20 cellular contexts compared by ENCODE assay signal in genomic region chr1:14738235-14738634, GRCh38.
A peak's percentile ranks its signal among the peaks of the same experiment; 100 is the strongest.
DNase-seq lines count a peak whose midpoint lies in the region; ATAC-seq, FAIRE-seq and TF ChIP-seq lines count a peak whose summit lies in the region.
"Had no signal": no experiment of that assay in that cellular context is flagged by ENCODE, and none has a peak within 500 bp of the region (broad histone marks: within the 10 kb centered on the region; RNA-seq: fewer than 3 reads in every experiment).

No MANE protein-coding gene starts in this region.

- in situ Hi-C loops in gastrocnemius medialis (cut with MboI; ENCODE audit: low sequenced_read_pairs in 4 of 4), result no loop called here

- H3K14ac ChIP-seq in H1 (ENCODE audit: insufficient read length), result no peak overlapping the region

- H3K23me2 ChIP-seq in H1 (ENCODE audit: low read depth, low read length), result no peaks in the 10 kb centered on the region; the same call in 1 of the 2 replicates

- no peak for TF ChIP-seq EP300 in H1 (IDR thresholded peaks at IDR 0.05; ENCODE audit: borderline replicate concordance in 1 of 2, low read depth in 2 of 2, low read length in 2 of 2)

- no peaks in the 10 kb centered on the region for H3K79me2 ChIP-seq in H1 (ENCODE audit: control insufficient read depth in 1 of 2, insufficient read depth in 2 of 2, low read length in 2 of 2)

- H4K20me1 ChIP-seq in BLaER1 treated with 17β-estradiol and CSF1 and Interleukin-3, amounts not matched to agents 10 nM and 100 nM, result no peaks in the 10 kb centered on the region
- H4K20me1 ChIP-seq in H1 (replicated peaks in 1 of 2; ENCODE audit: control insufficient read depth in 1 of 2, insufficient read depth in 2 of 2, low read length in 2 of 2), result peaks cover 0 to 3% of the 10 kb centered on the region in 2 experiments

- H3K36me3 ChIP-seq in BLaER1 treated with 17β-estradiol and CSF1 and Interleukin-3, amounts not matched to agents 10 nM and 100 nM, result no peaks in the 10 kb centered on the region
- no peaks in the 10 kb centered on the region for H3K36me3 ChIP-seq in H1 (ENCODE audit: control insufficient read depth in 2 of 4, insufficient read depth in 4 of 4, low read length in 3 of 4)
- no peaks in the 10 kb centered on the region for H3K36me3 ChIP-seq in gastrocnemius medialis
- no peaks in the 10 kb centered on the region for H3K36me3 ChIP-seq in upper lobe of right lung
- H3K36me3 ChIP-seq: breast epithelium, HAP-1 had no signal

- no peak overlapping the region for H4K5ac ChIP-seq in H1 (ENCODE audit: insufficient read length, low read depth, low read length)

- no peaks in the 10 kb centered on the region for H3K9me3 ChIP-seq in BLaER1 treated with 17β-estradiol and CSF1 and Interleukin-3, amounts not matched to agents 10 nM and 100 nM (replicated peaks in 1 of 11)
- H3K9me3 ChIP-seq in H1 (ENCODE audit: insufficient read depth in 2 of 2, low read depth in 1 of 2, low read length in 1 of 2) (no peaks in the 10 kb centered on the region), gastrocnemius medialis (no peaks in the 10 kb centered on the region), upper lobe of right lung (no peaks in the 10 kb centered on the region)
- H3K9me3 ChIP-seq: breast epithelium, HAP-1, mucosa of descending colon had no signal

- TF ChIP-seq POLR2A in H1 (IDR thresholded peaks at IDR 0.05; ENCODE audit: control extremely low read depth in 1 of 2, low read depth in 2 of 2, low read length in 2 of 2) (no peak), gastrocnemius medialis (IDR thresholded peaks at IDR 0.05) (no peak)

- no peak overlapping the region for H4K8ac ChIP-seq in H1 (ENCODE audit: extremely low read depth, insufficient read depth, low read length)

- no peak overlapping the region for H2AK5ac ChIP-seq in H1 (ENCODE audit: low read depth, low read length)

- no peak overlapping the region for H3K9ac ChIP-seq in BLaER1 treated with 17β-estradiol and CSF1 and Interleukin-3, amounts not matched to agents 10 nM and 100 nM
- H3K9ac ChIP-seq in H1 (replicated peaks in 1 of 4; ENCODE audit: extremely low read depth in 1 of 4, low read depth in 3 of 4, low read length in 3 of 4), result no peak overlapping the region

- no peak overlapping the region for H2BK120ac ChIP-seq in H1 (replicated peaks; ENCODE audit: low read depth, low read length)

- H3K18ac ChIP-seq in H1 (ENCODE audit: extremely low read depth, low read length), result no peak overlapping the region

- no peaks in the 10 kb centered on the region; the same call in 1 of the 2 replicates for H3K79me1 ChIP-seq in H1 (ENCODE audit: low read depth, low read length)

- 93% methylated on average over 6 of the region's 6 CpGs; no CpG with 5 or more reads in 1 of the 2 experiments for WGBS in H1 (ENCODE audit: extremely low coverage in 1 of 2, insufficient coverage in 1 of 2, insufficient read length in 1 of 2, insufficient replicate concordance in 2 of 2, low coverage in 1 of 2, low lambda C conversion rate in 2 of 2, missing lambda C conversion rate in 1 of 2), 2 experiments

- DNase-seq in NCI-H1417 treated with DMSO at 0.1 percent for 48 hours (lab: John Stamatoyannopoulos, UW), result peak; percentile 31
- peak; percentile 95 for DNase-seq in NCI-H748 (lab: John Stamatoyannopoulos, UW; ENCODE audit: unreplicated experiment)
- no peak for DNase-seq in H1 (ENCODE audit: low read depth in 1 of 2, low spot score in 2 of 2)
- DNase-seq in gastrocnemius medialis, result no peak
- DNase-seq in frontal cortex (ENCODE audit: low spot score in 2 of 2), result no peak
- DNase-seq in upper lobe of right lung, result no peak
- DNase-seq in cortex of kidney (lab: John Stamatoyannopoulos, UW), result no peak
- DNase-seq: activated CD8-positive, alpha-beta memory T cell treated with anti-CD3 and anti-CD28 coated beads, Interleukin-2, amount 50 U/mL, for 4 hours; activated naive CD4-positive, alpha-beta T cell treated with Interleukin-2 at 50 U/mL for 16 hours; CD4-positive, alpha-beta T cell; GF-D8; hippocampal formation; mucosa of descending colon; SIG-M5; trophoblast cell had no signal

- CTCF ChIA-PET in H1 (lab: Charles Lee; ENCODE audit: partially characterized antibody), result interaction anchor here (1.0 to 2.2 kb wide), 6 partner anchors 13 to 309 kb away, joined by 3 to 11 read pairs (median 4); no protein-coding TSS in a partner anchor

- H3K4ac ChIP-seq in H1 (replicated peaks; ENCODE audit: insufficient read length, low read depth, low read length), result no peak overlapping the region

- ATAC-seq in gastrocnemius medialis (no peak), upper lobe of right lung (no peak)
- ATAC-seq: mucosa of descending colon; stimulated activated memory B cell treated with anti-CD40 and anti-IgM and Interleukin-4, amounts not matched to agents 10 μg/mL and 1 μg/mL and 100 μg/mL, for 72 hours had no signal

- H3K56ac ChIP-seq in H1 (replicated peaks; ENCODE audit: insufficient read length, low read depth, low read length), result no peak overlapping the region

- no peak overlapping the region for H2BK15ac ChIP-seq in H1 (ENCODE audit: low read length)

- intact Hi-C loops in gastrocnemius medialis (cut with DNase I; ENCODE audit: low total_unique reads), result loop anchor here (10.0 kb wide), 1 partner anchor 633 kb away; no protein-coding TSS in a partner anchor
- intact Hi-C loops in upper lobe of right lung (cut with DNase I), result no loop called here

- no peak overlapping the region for H4K91ac ChIP-seq in H1 (replicated peaks; ENCODE audit: insufficient read length, low read length)

- no peak overlapping the region for H2BK12ac ChIP-seq in H1 (ENCODE audit: low read depth, low read length)

- TF ChIP-seq CTCF in H1 (IDR thresholded peaks at IDR 0.05; ENCODE audit: control extremely low read depth in 1 of 3, insufficient read depth in 1 of 3, low read depth in 1 of 3, low read length in 3 of 3) (no peak), gastrocnemius medialis (IDR thresholded peaks at IDR 0.05 in 4 of 5, conservative IDR thresholded peaks at IDR 0.05 in 1 of 5) (no peak), upper lobe of right lung (IDR thresholded peaks at IDR 0.05) (no peak)

- H3K27me3 ChIP-seq in BLaER1 treated with 17β-estradiol and CSF1 and Interleukin-3, amounts not matched to agents 10 nM and 100 nM, result peaks cover 0 to 42% (median 0%) of the 10 kb centered on the region in 11 experiments; a peak in 5 of 22 replicates
- H3K27me3 ChIP-seq in H1 (replicated peaks in 1 of 4; ENCODE audit: control insufficient read depth in 3 of 4, extremely low read depth in 1 of 4, insufficient read depth in 3 of 4, low read length in 3 of 4) (peaks cover 0 to 19% (median 13%) of the 10 kb centered on the region in 4 experiments; a peak in 6 of 7 replicates), gastrocnemius medialis (peaks cover 0 to 11% (median 5%) of the 10 kb centered on the region in 3 donors), upper lobe of right lung (peaks cover 8% of the 10 kb centered on the region)
- H3K27me3 ChIP-seq: breast epithelium had no signal

- no peak for FAIRE-seq in H1 (lab: Jason Lieb, UNC)
- no peak for FAIRE-seq in frontal cortex (lab: Jason Lieb, UNC)

- peak overlapping the region in 8 of 11 experiments; percentile 50 to 82 (median 72); a peak in 16 of 22 replicates for H3K4me2 ChIP-seq in BLaER1 treated with 17β-estradiol and CSF1 and Interleukin-3, amounts not matched to agents 10 nM and 100 nM
- H3K4me2 ChIP-seq in H1 (ENCODE audit: insufficient read depth in 1 of 2, low read depth in 2 of 2, low read length in 2 of 2), result no peak overlapping the region

- TF ChIP-seq RAD21 in H1 (IDR thresholded peaks at IDR 0.05 in 1 of 2, conservative IDR thresholded peaks at IDR 0.05 in 1 of 2; ENCODE audit: low read depth in 2 of 2, low read length in 2 of 2), result no peak

- no peak overlapping the region for H3K27ac ChIP-seq in BLaER1 treated with 17β-estradiol and CSF1 and Interleukin-3, amounts not matched to agents 10 nM and 100 nM
- no peak overlapping the region for H3K27ac ChIP-seq in H1 (ENCODE audit: low read depth, low read length)
- H3K27ac ChIP-seq in gastrocnemius medialis, result no peak overlapping the region
- no peak overlapping the region for H3K27ac ChIP-seq in upper lobe of right lung
- H3K27ac ChIP-seq: breast epithelium had no signal

- H2AFZ ChIP-seq in H1 (ENCODE audit: low read length), result no peak overlapping the region

- H3K23ac ChIP-seq in H1 (ENCODE audit: insufficient read length), result no peak overlapping the region

- POLR2A ChIA-PET in H1 (lab: Charles Lee; ENCODE audit: partially characterized antibody), result no interaction called here

- H3K4me1 ChIP-seq in BLaER1 treated with 17β-estradiol and CSF1 and Interleukin-3, amounts not matched to agents 10 nM and 100 nM, result peaks cover 31 to 93% (median 84%) of the 10 kb centered on the region in 10 experiments
- peaks cover 21 to 35% (median 27%) of the 10 kb centered on the region in 4 experiments for H3K4me1 ChIP-seq in H1 (replicated peaks in 1 of 4; ENCODE audit: control insufficient read depth in 3 of 4, insufficient read depth in 4 of 4, low read length in 3 of 4)
- H3K4me1 ChIP-seq in gastrocnemius medialis, result no peaks in the 10 kb centered on the region
- peaks cover 10% of the 10 kb centered on the region for H3K4me1 ChIP-seq in upper lobe of right lung
- H3K4me1 ChIP-seq: breast epithelium had no signal

- no peak overlapping the region for H3K4me3 ChIP-seq in BLaER1 treated with 17β-estradiol and CSF1 and Interleukin-3, amounts not matched to agents 10 nM and 100 nM
- no peak overlapping the region for H3K4me3 ChIP-seq in H1 (ENCODE audit: extremely low read depth in 1 of 4, insufficient read depth in 2 of 4, low read depth in 3 of 4, low read length in 4 of 4)
- no peak overlapping the region for H3K4me3 ChIP-seq in gastrocnemius medialis
- no peak overlapping the region for H3K4me3 ChIP-seq in upper lobe of right lung
- H3K4me3 ChIP-seq: breast epithelium, HAP-1, mucosa of descending colon, skin epidermis had no signal

- 0 out of 2 replicates have a peak overlapping the region, but pooled peaks have one; percentile 78 for H2BK20ac ChIP-seq in H1 (ENCODE audit: low read length)

- no peak overlapping the region; the same call in 1 of the 2 replicates for H2BK5ac ChIP-seq in H1 (ENCODE audit: low read depth, low read length)

TF ChIP-seq in H1, 55 proteins besides CTCF, POLR2A, EP300 and RAD21 (continues in another document):
- no peak for TF ChIP-seq CBX5 (IDR thresholded peaks at IDR 0.05; ENCODE audit: low read depth, low read length)
- no peak for TF ChIP-seq SIX5 (IDR thresholded peaks at IDR 0.05; ENCODE audit: low read depth, low read length)
- TF ChIP-seq CREB1 (IDR thresholded peaks at IDR 0.05), result no peak
- TF ChIP-seq BCL11A (IDR thresholded peaks at IDR 0.05; ENCODE audit: low read depth in 2 of 2, low read length in 2 of 2), result no peak
- TF ChIP-seq TCF12 (IDR thresholded peaks at IDR 0.05; ENCODE audit: low read depth, low read length), result no peak
- no peak for TF ChIP-seq YY1 (IDR thresholded peaks at IDR 0.05; ENCODE audit: low read depth, low read length)
- TF ChIP-seq SP1 (IDR thresholded peaks at IDR 0.05; ENCODE audit: low read depth, low read length), result no peak
- TF ChIP-seq CHD2 (IDR thresholded peaks at IDR 0.05; ENCODE audit: low read length), result no peak
- TF ChIP-seq NRF1 (IDR thresholded peaks at IDR 0.05; ENCODE audit: low read depth, low read length), result no peak
- TF ChIP-seq BACH1 (IDR thresholded peaks at IDR 0.05; ENCODE audit: low read length), result no peak
- no peak for TF ChIP-seq JUND (IDR thresholded peaks at IDR 0.05; ENCODE audit: low read length)
- no peak for TF ChIP-seq RFX5 (IDR thresholded peaks at IDR 0.05; ENCODE audit: borderline replicate concordance, low read depth, low read length)

Comparison
In these comparisons a context has a peak if more than half of its experiments do, and no peak if none do; other contexts are left out.
1. H3K4me2 ChIP-seq: peak in BLaER1 treated with 17β-estradiol and CSF1 and Interleukin-3, amounts not matched to agents 10 nM and 100 nM (8 of 11); none in H1 (0 of 2).
2. DNase-seq: peak in NCI-H1417 treated with DMSO at 0.1 percent for 48 hours (single experiment) and NCI-H748 (single experiment); none in H1 (0 of 2), gastrocnemius medialis (0 of 2), frontal cortex (0 of 2), upper lobe of right lung (single experiment) and cortex of kidney (single experiment).